In the genomic region with DNA sequence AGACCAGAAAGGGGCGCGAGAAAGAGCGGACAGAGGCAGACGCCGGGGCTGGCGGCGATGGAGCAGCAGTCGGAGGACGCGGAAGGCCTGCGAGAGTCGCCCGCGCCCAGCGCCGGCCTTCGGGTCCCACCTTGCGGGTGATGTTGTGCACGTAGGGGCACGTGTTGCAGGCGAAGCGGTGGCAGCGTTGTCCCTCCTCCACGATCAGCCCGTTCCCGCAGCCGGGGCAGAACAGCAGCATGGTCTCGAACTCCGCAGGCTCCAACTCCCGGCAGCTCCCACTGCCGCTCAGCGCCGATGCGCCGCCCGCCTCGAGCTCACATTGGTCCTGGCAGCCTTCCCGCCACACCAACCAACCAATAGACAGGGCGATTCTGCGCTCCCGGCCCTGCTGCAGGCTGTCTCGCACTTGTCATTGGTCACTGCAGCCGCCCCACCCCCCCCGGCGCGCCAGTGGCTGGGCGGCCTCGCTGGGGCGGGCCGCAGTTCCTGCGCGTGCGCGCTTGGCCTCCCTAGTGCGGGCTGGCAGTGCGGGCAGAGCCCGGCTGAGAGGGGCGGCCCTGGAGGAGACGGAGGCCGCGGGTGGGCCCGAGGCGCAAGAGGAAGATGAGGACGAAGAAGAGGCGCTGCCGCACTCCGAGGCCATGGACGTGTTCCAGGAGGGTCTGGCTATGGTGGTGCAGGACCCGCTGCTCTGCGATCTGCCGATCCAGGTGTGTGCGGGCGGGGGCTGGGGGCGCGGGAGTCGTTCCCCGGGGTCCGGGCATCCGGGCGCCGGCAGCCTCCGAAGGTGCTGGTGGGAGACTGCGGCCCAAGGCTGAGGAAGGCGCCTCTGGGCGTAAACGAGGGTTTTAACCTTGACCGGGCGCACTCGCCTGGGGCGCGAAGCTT, we compare ENCODE assay signal across 8 cellular contexts. TPM values are rescaled to one million over a fixed set of nuclear protein-coding genes. Genes with fewer than 3 reads are reported as not detected.
DNase-seq lines count a peak whose midpoint lies in the region; ATAC-seq lines count a peak whose summit lies in the region.

A gene (minus strand): TSS at position 263 of the 891 bp plus-strand sequence. CDS start 22 bp downstream, at position 241.
A gene (plus strand): TSS at position 483 of the 891 bp plus-strand sequence. CDS start 189 bp downstream, at position 672.

- WGBS in aorta, 2 donors, result 1% methylated on average over 88 to 91 of the region's 91 CpGs

- DNase-seq in NCI-H187 treated with DMSO at 0.1 percent for 48 hours (lab: John Stamatoyannopoulos, UW), result peak; percentile 92
- DNase-seq in T-helper 2 cell, result peak; percentile 94 to 99 (median 98)
- DNase-seq in anterior cingulate cortex (lab: John Stamatoyannopoulos, UW), result peak; percentile 88 to 99 (median 98)
- DNase-seq in hepatic stellate cell (ENCODE audit: low spot score), result peak; percentile 100
- peak; percentile 98 to 100 for DNase-seq in aorta

- H3K4me1 ChIP-seq in rectal smooth muscle tissue (ENCODE audit: control insufficient read depth, insufficient read depth, low read length) (peaks cover 7% of the 10 kb centered on the region), aorta (ENCODE audit: control insufficient read depth in 1 of 2, insufficient read depth in 2 of 2, low read length in 2 of 2) (no peaks in the 10 kb centered on the region)

- H3K27me3 ChIP-seq in rectal smooth muscle tissue (ENCODE audit: control insufficient read depth, insufficient read depth, low read length) (no peaks in the 10 kb centered on the region), aorta (ENCODE audit: control insufficient read depth in 1 of 2, insufficient read depth in 2 of 2, low read length in 1 of 2) (no peaks in the 10 kb centered on the region)

- intact Hi-C loops in aorta (cut with DNase I), result no loop called here

- peak; percentile 93 for ATAC-seq in GM18502 (IDR thresholded peaks at IDR 0.05; ENCODE audit: poor library complexity, unreplicated experiment)
- peak; percentile 83 for ATAC-seq in HG02943 (IDR thresholded peaks at IDR 0.05; ENCODE audit: low read depth, unreplicated experiment)
- ATAC-seq in aorta (ENCODE audit: low FRiP score), result peak; percentile 98

- H3K4me3 ChIP-seq in rectal smooth muscle tissue (ENCODE audit: low read length) (peak within 1 kb of the TSS; percentile 93), aorta (ENCODE audit: low read length in 2 of 2) (peak within 1 kb of the TSS; percentile 63 to 73)

- H3K36me3 ChIP-seq in rectal smooth muscle tissue (ENCODE audit: control insufficient read depth, insufficient read depth, low read length) (peaks cover 15% of the 10 kb centered on the region), aorta (ENCODE audit: control insufficient read depth in 1 of 2, insufficient read depth in 2 of 2, low read length in 1 of 2) (peaks cover 0 to 5% of the 10 kb centered on the region in 2 donors)

- H3K27ac ChIP-seq in rectal smooth muscle tissue (ENCODE audit: low read depth, low read length) (peak within 1 kb of the TSS; percentile 63), aorta (ENCODE audit: low read depth in 1 of 2, low read length in 2 of 2) (peak within 1 kb of the TSS in 1 of 2 donors; percentile 13)

- no peaks in the 10 kb centered on the region for H3K9me3 ChIP-seq in aorta (ENCODE audit: control insufficient read depth, low read length)

- peak within 1 kb of the TSS; percentile 70 for H3K9ac ChIP-seq in rectal smooth muscle tissue (ENCODE audit: low read length)

RNA-seq across cellular contexts. Expression of the first gene that starts in this region (rescaled TPM):
- total RNA-seq in aorta, result 1 to 10 TPM; 6.0 to 6.1 TPM
- 10 to 100 TPM in 1 of 2 donors, 1 to 10 TPM in 1; 8.5 to 10.9 TPM for polyA plus RNA-seq in aorta

RNA-seq across cellular contexts. Expression of the second gene that starts in this region (rescaled TPM):
- 10 to 100 TPM; 10.7 to 11.1 TPM for total RNA-seq in aorta
- polyA plus RNA-seq in aorta, result 10 to 100 TPM; 18.5 to 32.2 TPM
